ENCODE assay signal across 10 cellular contexts in the genomic region with DNA sequence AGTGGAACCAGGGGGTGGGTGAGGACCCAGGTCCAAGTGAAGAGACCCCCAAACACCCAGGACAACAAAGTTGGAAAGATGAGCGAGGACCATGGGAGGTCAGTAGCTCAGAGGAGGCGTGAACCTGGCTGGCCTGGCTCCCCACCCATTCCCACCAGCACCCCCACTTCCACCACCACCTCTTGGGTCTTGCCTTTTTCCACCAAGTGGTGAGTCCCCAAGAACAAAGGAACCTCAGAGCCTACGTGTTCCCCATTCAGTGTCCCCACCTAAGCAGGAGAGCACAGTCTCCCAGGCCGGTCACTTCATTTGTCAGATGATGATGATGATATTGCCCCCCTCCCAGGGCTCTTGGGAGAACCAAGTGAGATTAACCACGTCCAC. TPM values are rescaled to one million over a fixed set of nuclear protein-coding genes. Genes with fewer than 3 reads are reported as not detected.
DNase-seq lines count a peak whose midpoint lies in the region; ATAC-seq and TF ChIP-seq lines count a peak whose summit lies in the region.
"Had no signal": no experiment of that assay in that cellular context is flagged by ENCODE, and none has a peak within 500 bp of the region (broad histone marks: within the 10 kb centered on the region; RNA-seq: fewer than 3 reads in every experiment).

No MANE protein-coding gene starts in this region.

- no peak overlapping the region for H3K4me3 ChIP-seq in right atrium auricular region
- H3K4me3 ChIP-seq in MG63 = no peak overlapping the region
- H3K4me3 ChIP-seq: HAP-1, suprapubic skin had no signal

- peaks cover 23% of the 10 kb centered on the region for H3K4me1 Mint-ChIP-seq in activated T-helper 2 cell treated with anti-CD3 and anti-CD28 coated beads, Interferon-gamma antibody, Interleukin-2, Interleukin-4, amounts not matched to agents 10 μg/mL and 5 μg/mL and 100 μg/mL, durations not matched to agents 14 hours and 24 hours and 36 hours (ENCODE audit: low read depth)
- H3K4me1 Mint-ChIP-seq in memory B cell (peaks cover 20% of the 10 kb centered on the region), type B pancreatic cell (ENCODE audit: unreplicated experiment) (peaks cover 11% of the 10 kb centered on the region)

- H3K9me3 ChIP-seq in right atrium auricular region = no peaks in the 10 kb centered on the region
- no peaks in the 10 kb centered on the region for H3K9me3 ChIP-seq in MG63
- H3K9me3 ChIP-seq: HAP-1, suprapubic skin had no signal

- H3K36me3 ChIP-seq in right atrium auricular region = peaks cover 49% of the 10 kb centered on the region
- H3K36me3 ChIP-seq in MG63 = peaks cover 3% of the 10 kb centered on the region; the same call in 1 of the 2 replicates

- H3K27ac Mint-ChIP-seq in activated T-helper 2 cell treated with anti-CD3 and anti-CD28 coated beads, Interferon-gamma antibody, Interleukin-2, Interleukin-4, amounts not matched to agents 10 μg/mL and 5 μg/mL and 100 μg/mL, durations not matched to agents 14 hours and 24 hours and 36 hours = peak overlapping the region; percentile 83
- H3K27ac Mint-ChIP-seq in memory B cell = peak overlapping the region; percentile 90
- H3K27ac Mint-ChIP-seq in type B pancreatic cell = peak overlapping the region; percentile 56

- no peaks in the 10 kb centered on the region for H3K27me3 Mint-ChIP-seq in activated T-helper 2 cell treated with anti-CD3 and anti-CD28 coated beads, Interferon-gamma antibody, Interleukin-2, Interleukin-4, amounts not matched to agents 10 μg/mL and 5 μg/mL and 100 μg/mL, durations not matched to agents 14 hours and 24 hours and 36 hours (ENCODE audit: low read depth)
- H3K27me3 Mint-ChIP-seq in memory B cell = no peaks in the 10 kb centered on the region
- H3K27me3 Mint-ChIP-seq in type B pancreatic cell = no peaks in the 10 kb centered on the region

- H3K4me3 Mint-ChIP-seq in activated T-helper 2 cell treated with anti-CD3 and anti-CD28 coated beads, Interferon-gamma antibody, Interleukin-2, Interleukin-4, amounts not matched to agents 10 μg/mL and 5 μg/mL and 100 μg/mL, durations not matched to agents 14 hours and 24 hours and 36 hours (ENCODE audit: low read depth) = peak overlapping the region; percentile 13
- H3K4me3 Mint-ChIP-seq in memory B cell (no peak overlapping the region), type B pancreatic cell (no peak overlapping the region)

- H3K36me3 Mint-ChIP-seq in activated T-helper 2 cell treated with anti-CD3 and anti-CD28 coated beads, Interferon-gamma antibody, Interleukin-2, Interleukin-4, amounts not matched to agents 10 μg/mL and 5 μg/mL and 100 μg/mL, durations not matched to agents 14 hours and 24 hours and 36 hours (ENCODE audit: low read depth) = peaks cover 33% of the 10 kb centered on the region
- H3K36me3 Mint-ChIP-seq in memory B cell (peaks cover 14% of the 10 kb centered on the region), type B pancreatic cell (peaks cover under 1% of the 10 kb centered on the region)

- TF ChIP-seq CTCF in right atrium auricular region (IDR thresholded peaks at IDR 0.05) (no peak), type B pancreatic cell (conservative IDR thresholded peaks at IDR 0.05) (no peak)

- no peak for ATAC-seq in Right ventricle myocardium inferior
- no peak for ATAC-seq in memory B cell (ENCODE audit: low read depth)
- ATAC-seq in HG03520 (IDR thresholded peaks at IDR 0.05; ENCODE audit: unreplicated experiment) = no peak

- H3K27ac ChIP-seq in right atrium auricular region = peak overlapping the region; percentile 61 to 70

- H3K27me3 ChIP-seq in right atrium auricular region (no peaks in the 10 kb centered on the region), MG63 (no peaks in the 10 kb centered on the region)
- H3K27me3 ChIP-seq: suprapubic skin had no signal

- peaks cover 0 to 17% of the 10 kb centered on the region in 2 donors for H3K4me1 ChIP-seq in right atrium auricular region

- H3K9me3 Mint-ChIP-seq in activated T-helper 2 cell treated with anti-CD3 and anti-CD28 coated beads, Interferon-gamma antibody, Interleukin-2, Interleukin-4, amounts not matched to agents 10 μg/mL and 5 μg/mL and 100 μg/mL, durations not matched to agents 14 hours and 24 hours and 36 hours = no peaks in the 10 kb centered on the region
- H3K9me3 Mint-ChIP-seq in memory B cell = no peaks in the 10 kb centered on the region
- no peaks in the 10 kb centered on the region for H3K9me3 Mint-ChIP-seq in type B pancreatic cell

- no peak for DNase-seq in right atrium auricular region (ENCODE audit: low spot score)
- DNase-seq in Right ventricle myocardium inferior (ENCODE audit: missing footprints) = no peak
- no peak for DNase-seq in activated T-helper 2 cell treated with anti-CD3 and anti-CD28 coated beads, Interferon-gamma antibody, Interleukin-2, Interleukin-4, amounts not matched to agents 10 μg/mL and 5 μg/mL and 100 μg/mL, durations not matched to agents 14 hours and 24 hours and 36 hours (ENCODE audit: low spot score)
- no peak for DNase-seq in memory B cell (ENCODE audit: low spot score in 2 of 2)
- DNase-seq in type B pancreatic cell (ENCODE audit: extremely low spot score, unreplicated experiment) = no peak
- DNase-seq in NCI-H345 treated with DMSO at 0.1 percent for 48 hours (lab: John Stamatoyannopoulos, UW; ENCODE audit: unreplicated experiment) = no peak
- DNase-seq in MG63 = no peak

- intact Hi-C loops in Right ventricle myocardium inferior (cut with DNase I) = no loop called here
- intact Hi-C loops in activated T-helper 2 cell treated with anti-CD3 and anti-CD28 coated beads, Interferon-gamma antibody, Interleukin-2, Interleukin-4, amounts not matched to agents 10 μg/mL and 5 μg/mL and 100 μg/mL, durations not matched to agents 14 hours and 24 hours and 36 hours (cut with micrococcal nuclease) = loop anchor here (2.0 kb wide), 1 partner anchor 39 kb away; no protein-coding TSS in a partner anchor

RNA-seq across cellular contexts. Expression of gene VWA7, which starts 0.5 kb away (rescaled TPM):
- total RNA-seq in right atrium auricular region = 1 to 10 TPM; 4.1 to 7.5 TPM
- total RNA-seq in Right ventricle myocardium inferior = 12.1 TPM
- total RNA-seq in activated T-helper 2 cell treated with anti-CD3 and anti-CD28 coated beads, Interferon-gamma antibody, Interleukin-2, Interleukin-4, amounts not matched to agents 10 μg/mL and 5 μg/mL and 100 μg/mL, durations not matched to agents 14 hours and 24 hours and 36 hours = 5.6 and 5.9 TPM in 2 replicates
- 6.1 and 6.4 TPM in 2 replicates for total RNA-seq in type B pancreatic cell (ENCODE audit: low replicate concordance)
- 0.13 and 0.84 TPM in 2 replicates for total RNA-seq in MG63 (2014; rRNA removed; shearing (Covaris generic); ENCODE audit: low replicate concordance)

RNA-seq across cellular contexts. Expression of gene SAPCD1, which starts 15.2 kb away (rescaled TPM):
- total RNA-seq in right atrium auricular region (not detected), Right ventricle myocardium inferior (0.57 TPM), type B pancreatic cell (ENCODE audit: low replicate concordance) (3.2 and 8.9 TPM in 2 replicates)
- 16.4 and 18.9 TPM in 2 replicates for total RNA-seq in activated T-helper 2 cell treated with anti-CD3 and anti-CD28 coated beads, Interferon-gamma antibody, Interleukin-2, Interleukin-4, amounts not matched to agents 10 μg/mL and 5 μg/mL and 100 μg/mL, durations not matched to agents 14 hours and 24 hours and 36 hours
- 2.5 TPM in 1 of 2 replicates, not detected in the other for total RNA-seq in MG63 (2014; rRNA removed; shearing (Covaris generic); ENCODE audit: low replicate concordance)

RNA-seq across cellular contexts. Expression of gene VARS1, which starts 17.9 kb away (rescaled TPM):
- total RNA-seq in right atrium auricular region (10 to 100 TPM; 15.3 to 24.6 TPM), Right ventricle myocardium inferior (29.7 TPM), type B pancreatic cell (ENCODE audit: low replicate concordance) (89.0 and 104 TPM in 2 replicates)
- 166 and 176 TPM in 2 replicates for total RNA-seq in activated T-helper 2 cell treated with anti-CD3 and anti-CD28 coated beads, Interferon-gamma antibody, Interleukin-2, Interleukin-4, amounts not matched to agents 10 μg/mL and 5 μg/mL and 100 μg/mL, durations not matched to agents 14 hours and 24 hours and 36 hours
- 58.8 and 107 TPM in 2 replicates for total RNA-seq in MG63 (2014; rRNA removed; shearing (Covaris generic); ENCODE audit: low replicate concordance)

RNA-seq across cellular contexts. Expression of gene LSM2, which starts 29.1 kb away (rescaled TPM):
- 10 to 100 TPM; 28.8 to 32.0 TPM for total RNA-seq in right atrium auricular region
- 24.6 TPM for total RNA-seq in Right ventricle myocardium inferior
- 130 TPM in 2 replicates for total RNA-seq in activated T-helper 2 cell treated with anti-CD3 and anti-CD28 coated beads, Interferon-gamma antibody, Interleukin-2, Interleukin-4, amounts not matched to agents 10 μg/mL and 5 μg/mL and 100 μg/mL, durations not matched to agents 14 hours and 24 hours and 36 hours
- total RNA-seq in type B pancreatic cell (ENCODE audit: low replicate concordance) = 57.9 and 74.5 TPM in 2 replicates
- total RNA-seq in MG63 (2014; rRNA removed; shearing (Covaris generic); ENCODE audit: low replicate concordance) = 57.0 and 58.4 TPM in 2 replicates

RNA-seq across cellular contexts. Expression of gene HSPA1L, which starts 37.4 kb away (rescaled TPM):
- total RNA-seq in right atrium auricular region (1 to 10 TPM; 1.1 to 1.6 TPM), Right ventricle myocardium inferior (1.6 TPM), type B pancreatic cell (ENCODE audit: low replicate concordance) (1.8 and 1.9 TPM in 2 replicates)
- 2.1 and 2.4 TPM in 2 replicates for total RNA-seq in activated T-helper 2 cell treated with anti-CD3 and anti-CD28 coated beads, Interferon-gamma antibody, Interleukin-2, Interleukin-4, amounts not matched to agents 10 μg/mL and 5 μg/mL and 100 μg/mL, durations not matched to agents 14 hours and 24 hours and 36 hours
- total RNA-seq in MG63 (2014; rRNA removed; shearing (Covaris generic); ENCODE audit: low replicate concordance) = 0.33 and 0.39 TPM in 2 replicates
